Comparison of ENCODE assay signal across 17 cellular contexts in genomic region chr16:30930160-30930571, GRCh38. TPM values are rescaled to one million over a fixed set of nuclear protein-coding genes. Genes with fewer than 3 reads are reported as not detected.
DNase-seq lines count a peak whose midpoint lies in the region; ATAC-seq, FAIRE-seq and TF ChIP-seq lines count a peak whose summit lies in the region.
"Had no signal": no experiment of that assay in that cellular context is flagged by ENCODE, and none has a peak within 500 bp of the region (broad histone marks: within the 10 kb centered on the region; RNA-seq: fewer than 3 reads in every experiment).

No MANE protein-coding gene starts in this region.

- no peak for TF ChIP-seq EP300 in gastroesophageal sphincter (IDR thresholded peaks at IDR 0.05)

- peaks cover 15% of the 10 kb centered on the region for H3K36me3 ChIP-seq in cardiac muscle cell
- peaks cover 9 to 15% of the 10 kb centered on the region in 2 donors for H3K36me3 ChIP-seq in kidney (ENCODE audit: control insufficient read depth in 1 of 2, insufficient read depth in 2 of 2, low read length in 2 of 2)
- peaks cover 0 to 82% of the 10 kb centered on the region in 2 donors for H3K36me3 ChIP-seq in gastroesophageal sphincter

- POLR2A ChIA-PET in RWPE1 (lab: Yijun Ruan, JAX; ENCODE audit: low non-redundant PET): no interaction called here

- no peak overlapping the region for H3K9ac ChIP-seq in kidney (ENCODE audit: low read length in 2 of 2)

- CTCF ChIA-PET in RWPE1 (lab: Yijun Ruan, JAX): no interaction called here

- H3K4me3 ChIP-seq in cardiac muscle cell (no peak overlapping the region), kidney (ENCODE audit: low read length in 2 of 2) (no peak overlapping the region), gastroesophageal sphincter (no peak overlapping the region)
- H3K4me3 ChIP-seq: BLaER1 treated with 17β-estradiol and CSF1 and Interleukin-3, amounts not matched to agents 10 nM and 100 nM had no signal

- H3K4me1 ChIP-seq in cardiac muscle cell (ENCODE audit: low read depth) (peaks cover 18% of the 10 kb centered on the region), kidney (ENCODE audit: control insufficient read depth in 1 of 2, insufficient read depth in 1 of 2, low read depth in 1 of 2, low read length in 2 of 2) (peaks cover 0 to under 1% of the 10 kb centered on the region in 2 donors), gastroesophageal sphincter (peaks cover 0 to 23% (median 0%) of the 10 kb centered on the region in 3 donors)

- peak overlapping the region; percentile 88 for H3K27ac ChIP-seq in cardiac muscle cell
- H3K27ac ChIP-seq in kidney (ENCODE audit: low read depth in 2 of 2, low read length in 2 of 2): no peak overlapping the region
- H3K27ac ChIP-seq in RWPE1: no peak overlapping the region
- no peak overlapping the region for H3K27ac ChIP-seq in gastroesophageal sphincter
- H3K27ac ChIP-seq: HL-60 had no signal

- intact Hi-C loops in cardiac septum (cut with DNase I): no loop called here
- intact Hi-C loops in kidney (cut with DNase I): no loop called here

- TF ChIP-seq CTCF in cardiac muscle cell (IDR thresholded peaks at IDR 0.05; ENCODE audit: low read depth, low read length): no peak
- TF ChIP-seq CTCF in kidney (IDR thresholded peaks at IDR 0.05; ENCODE audit: borderline replicate concordance, extremely low read depth, insufficient read depth): no peak
- no peak for TF ChIP-seq CTCF in RWPE1 (conservative IDR thresholded peaks at IDR 0.05; ENCODE audit: low read depth)
- TF ChIP-seq CTCF in gastroesophageal sphincter (IDR thresholded peaks at IDR 0.05): no peak

- DNase-seq in cardiac muscle cell (ENCODE audit: low read depth in 1 of 2, low spot score in 1 of 2): no peak
- DNase-seq in cardiac septum (ENCODE audit: low spot score): no peak
- DNase-seq in stimulated activated naive CD8-positive, alpha-beta T cell treated with anti-CD3 and anti-CD28 coated beads, Interleukin-15, amount 100 ng/mL, for 72 hours: no peak
- no peak for DNase-seq in stimulated activated naive CD8-positive, alpha-beta T cell treated with anti-CD3 and anti-CD28 coated beads, Interleukin-15, Interleukin-2, amounts not matched to agents 100 U/mL and 50 U/mL, for 24 hours
- DNase-seq in kidney: peak; percentile 78
- DNase-seq in RWPE1 (ENCODE audit: low spot score): no peak
- DNase-seq: 8988T; AML-193; CD4-positive, CD25-positive, alpha-beta regulatory T cell; DMS53; GF-D8; HCEC 1CT; HFFc6 had no signal

- no peak for FAIRE-seq in kidney (lab: Jason Lieb, UNC)

- no peak for TF ChIP-seq POLR2A in gastroesophageal sphincter (IDR thresholded peaks at IDR 0.05)

- no peak overlapping the region for H3K27ac Mint-ChIP-seq in stimulated activated naive CD8-positive, alpha-beta T cell treated with anti-CD3 and anti-CD28 coated beads, Interleukin-15, amount 100 ng/mL, for 72 hours
- H3K27ac Mint-ChIP-seq: CD4-positive, CD25-positive, alpha-beta regulatory T cell; HFFc6 had no signal

- peaks cover 26% of the 10 kb centered on the region for H3K4me1 Mint-ChIP-seq in stimulated activated naive CD8-positive, alpha-beta T cell treated with anti-CD3 and anti-CD28 coated beads, Interleukin-15, amount 100 ng/mL, for 72 hours

- no peaks in the 10 kb centered on the region for H3K27me3 Mint-ChIP-seq in stimulated activated naive CD8-positive, alpha-beta T cell treated with anti-CD3 and anti-CD28 coated beads, Interleukin-15, amount 100 ng/mL, for 72 hours
- H3K27me3 Mint-ChIP-seq: CD4-positive, CD25-positive, alpha-beta regulatory T cell had no signal

- no peaks in the 10 kb centered on the region for H3K9me3 ChIP-seq in cardiac muscle cell (ENCODE audit: low read depth)
- H3K9me3 ChIP-seq in kidney (ENCODE audit: control insufficient read depth in 1 of 2, low read length in 2 of 2): no peaks in the 10 kb centered on the region
- no peaks in the 10 kb centered on the region for H3K9me3 ChIP-seq in gastroesophageal sphincter
- H3K9me3 ChIP-seq: BLaER1 treated with 17β-estradiol and CSF1 and Interleukin-3, amounts not matched to agents 10 nM and 100 nM had no signal

- H3K27me3 ChIP-seq in cardiac muscle cell (no peaks in the 10 kb centered on the region), gastroesophageal sphincter (no peaks in the 10 kb centered on the region)
- H3K27me3 ChIP-seq: BLaER1 treated with 17β-estradiol and CSF1 and Interleukin-3, amounts not matched to agents 10 nM and 100 nM had no signal

- ATAC-seq in stimulated activated naive CD8-positive, alpha-beta T cell treated with anti-CD3 and anti-CD28 coated beads, Interleukin-15, amount 100 ng/mL, for 72 hours: peak; percentile 29
- no peak for ATAC-seq in stimulated activated naive CD8-positive, alpha-beta T cell treated with anti-CD3 and anti-CD28 coated beads, Interleukin-15, Interleukin-2, amounts not matched to agents 100 U/mL and 50 U/mL, for 24 hours
- ATAC-seq in gastroesophageal sphincter: no peak

- 80 to 100% methylated on average over 1 of the region's 35 CpGs for WGBS in gastroesophageal sphincter (ENCODE audit: low coverage in 1 of 2), 2 donors

- H3K9me3 Mint-ChIP-seq in stimulated activated naive CD8-positive, alpha-beta T cell treated with anti-CD3 and anti-CD28 coated beads, Interleukin-15, amount 100 ng/mL, for 72 hours: no peaks in the 10 kb centered on the region
- H3K9me3 Mint-ChIP-seq: CD4-positive, CD25-positive, alpha-beta regulatory T cell; HFFc6 had no signal

- H3K4me3 Mint-ChIP-seq in stimulated activated naive CD8-positive, alpha-beta T cell treated with anti-CD3 and anti-CD28 coated beads, Interleukin-15, amount 100 ng/mL, for 72 hours: no peak overlapping the region
- H3K4me3 Mint-ChIP-seq: HFFc6 had no signal

RNA-seq across cellular contexts. Expression of gene FBXL19, which starts 6.8 kb away (rescaled TPM):
- total RNA-seq in cardiac muscle cell (55.1 and 60.0 TPM in 2 replicates), cardiac septum (8.0 TPM), kidney (18.9 TPM), gastroesophageal sphincter (10 to 100 TPM in 3 of 4 donors, 1 to 10 TPM in 1; 10.0 to 23.5 (median 11.9) TPM)
- polyA plus RNA-seq in cardiac muscle cell (3.9 and 4.0 TPM in 2 replicates), kidney (ENCODE audit: insufficient read depth, low read depth, low replicate concordance) (7.4 TPM)

RNA-seq across cellular contexts. Expression of gene ORAI3, which starts 18.7 kb away (rescaled TPM):
- total RNA-seq in cardiac muscle cell (88.5 and 123 TPM in 2 replicates), cardiac septum (9.5 TPM), kidney (23.1 TPM), gastroesophageal sphincter (10 to 100 TPM; 23.7 to 51.5 (median 40.0) TPM)
- polyA plus RNA-seq in cardiac muscle cell (94.5 and 101 TPM in 2 replicates), kidney (ENCODE audit: insufficient read depth, low read depth, low replicate concordance) (32.3 TPM)

RNA-seq across cellular contexts. Expression of gene SETD1A, which starts 27.4 kb away (rescaled TPM):
- 10.4 and 32.3 TPM in 2 replicates for total RNA-seq in cardiac muscle cell
- polyA plus RNA-seq in cardiac muscle cell: 1.9 and 4.4 TPM in 2 replicates
- total RNA-seq in cardiac septum: 9.6 TPM
- total RNA-seq in kidney: 18.8 TPM
- 4.8 TPM for polyA plus RNA-seq in kidney (ENCODE audit: insufficient read depth, low read depth, low replicate concordance)
- 10 to 100 TPM in 2 of 4 donors, 1 to 10 TPM in 2; 5.5 to 12.9 (median 10.1) TPM for total RNA-seq in gastroesophageal sphincter

RNA-seq across cellular contexts. Expression of gene CTF1, which starts 33.8 kb away (rescaled TPM):
- total RNA-seq in cardiac muscle cell (4.9 and 5.0 TPM in 2 replicates), cardiac septum (17.7 TPM), kidney (7.3 TPM), gastroesophageal sphincter (10 to 100 TPM in 1 of 4 donors, 1 to 10 TPM in 3; 5.1 to 14.6 (median 6.2) TPM)
- polyA plus RNA-seq in cardiac muscle cell (14.0 and 23.4 TPM in 2 replicates), kidney (ENCODE audit: insufficient read depth, low read depth, low replicate concordance) (13.0 TPM)
- total RNA-seq: H4 had no signal
- polyA plus RNA-seq: CD4-positive, CD25-positive, alpha-beta regulatory T cell had no signal

RNA-seq across cellular contexts. Expression of gene BCL7C, which starts 36.3 kb away (rescaled TPM):
- total RNA-seq in cardiac muscle cell (39.8 and 53.0 TPM in 2 replicates), cardiac septum (27.6 TPM), kidney (40.0 TPM), gastroesophageal sphincter (10 to 100 TPM; 39.2 to 48.7 (median 42.0) TPM)
- polyA plus RNA-seq in cardiac muscle cell (50.5 and 60.6 TPM in 2 replicates), kidney (ENCODE audit: insufficient read depth, low read depth, low replicate concordance) (77.9 TPM)
